In the genomic region with DNA sequence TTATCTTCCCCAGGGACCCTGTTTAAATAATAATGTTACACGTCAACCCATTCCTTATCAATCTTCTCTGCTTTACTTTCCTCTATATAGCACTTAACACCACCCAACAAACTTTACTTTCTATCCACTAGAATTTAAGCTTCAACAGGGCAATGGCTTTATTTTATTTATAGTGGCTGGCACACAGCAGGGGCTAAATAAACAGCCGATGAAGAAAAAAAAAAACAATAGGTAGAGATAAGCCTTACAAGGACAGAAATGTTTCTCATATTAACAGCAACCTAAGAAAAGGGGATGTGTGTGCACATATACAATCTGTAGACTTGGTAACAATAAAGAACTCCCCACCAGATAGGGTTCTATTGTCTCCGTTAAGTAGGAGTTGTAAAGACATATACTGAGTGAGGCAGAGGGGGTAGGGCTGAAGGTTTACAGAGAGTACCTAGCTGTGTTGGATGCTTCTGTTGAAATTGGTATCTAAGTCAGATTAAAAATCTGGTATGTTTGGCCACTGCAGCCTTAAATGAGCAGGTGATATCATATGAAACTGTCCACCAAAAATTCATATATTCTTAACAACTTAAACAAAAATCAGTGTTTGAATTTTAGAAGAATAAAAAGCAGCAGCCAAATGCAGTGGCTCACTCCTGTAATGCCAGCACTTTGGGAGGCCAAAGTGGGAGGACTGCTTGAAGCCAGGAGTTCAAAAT, we compare ENCODE assay signal across 2 cellular contexts.
TF ChIP-seq lines count a peak whose summit lies in the region.

No MANE protein-coding gene starts in this region.

TF ChIP-seq in GM23338, 12 proteins besides CTCF, POLR2A, EP300 and RAD21 (continued from another document):
- TF ChIP-seq NANOG (IDR thresholded peaks at IDR 0.05; ENCODE audit: borderline replicate concordance) (no peak), ZNF114 (CRISPR knock-in tag; IDR thresholded peaks at IDR 0.05) (no peak), ZNF331 (CRISPR knock-in tag; IDR thresholded peaks at IDR 0.05; ENCODE audit: low read depth) (no peak), STAT1 (IDR thresholded peaks at IDR 0.05; ENCODE audit: unreplicated experiment) (no peak)

TF ChIP-seq in WTC11, 78 proteins besides CTCF, POLR2A, EP300 and RAD21 (continued from another document):
- TF ChIP-seq, protein P1, sequence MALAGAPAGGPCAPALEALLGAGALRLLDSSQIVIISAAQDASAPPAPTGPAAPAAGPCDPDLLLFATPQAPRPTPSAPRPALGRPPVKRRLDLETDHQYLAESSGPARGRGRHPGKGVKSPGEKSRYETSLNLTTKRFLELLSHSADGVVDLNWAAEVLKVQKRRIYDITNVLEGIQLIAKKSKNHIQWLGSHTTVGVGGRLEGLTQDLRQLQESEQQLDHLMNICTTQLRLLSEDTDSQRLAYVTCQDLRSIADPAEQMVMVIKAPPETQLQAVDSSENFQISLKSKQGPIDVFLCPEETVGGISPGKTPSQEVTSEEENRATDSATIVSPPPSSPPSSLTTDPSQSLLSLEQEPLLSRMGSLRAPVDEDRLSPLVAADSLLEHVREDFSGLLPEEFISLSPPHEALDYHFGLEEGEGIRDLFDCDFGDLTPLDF (CRISPR knock-in tag; IDR thresholded peaks at IDR 0.05): no peak
- TF ChIP-seq NR1H2 (CRISPR knock-in tag; IDR thresholded peaks at IDR 0.05): no peak
- TF ChIP-seq, protein P2, sequence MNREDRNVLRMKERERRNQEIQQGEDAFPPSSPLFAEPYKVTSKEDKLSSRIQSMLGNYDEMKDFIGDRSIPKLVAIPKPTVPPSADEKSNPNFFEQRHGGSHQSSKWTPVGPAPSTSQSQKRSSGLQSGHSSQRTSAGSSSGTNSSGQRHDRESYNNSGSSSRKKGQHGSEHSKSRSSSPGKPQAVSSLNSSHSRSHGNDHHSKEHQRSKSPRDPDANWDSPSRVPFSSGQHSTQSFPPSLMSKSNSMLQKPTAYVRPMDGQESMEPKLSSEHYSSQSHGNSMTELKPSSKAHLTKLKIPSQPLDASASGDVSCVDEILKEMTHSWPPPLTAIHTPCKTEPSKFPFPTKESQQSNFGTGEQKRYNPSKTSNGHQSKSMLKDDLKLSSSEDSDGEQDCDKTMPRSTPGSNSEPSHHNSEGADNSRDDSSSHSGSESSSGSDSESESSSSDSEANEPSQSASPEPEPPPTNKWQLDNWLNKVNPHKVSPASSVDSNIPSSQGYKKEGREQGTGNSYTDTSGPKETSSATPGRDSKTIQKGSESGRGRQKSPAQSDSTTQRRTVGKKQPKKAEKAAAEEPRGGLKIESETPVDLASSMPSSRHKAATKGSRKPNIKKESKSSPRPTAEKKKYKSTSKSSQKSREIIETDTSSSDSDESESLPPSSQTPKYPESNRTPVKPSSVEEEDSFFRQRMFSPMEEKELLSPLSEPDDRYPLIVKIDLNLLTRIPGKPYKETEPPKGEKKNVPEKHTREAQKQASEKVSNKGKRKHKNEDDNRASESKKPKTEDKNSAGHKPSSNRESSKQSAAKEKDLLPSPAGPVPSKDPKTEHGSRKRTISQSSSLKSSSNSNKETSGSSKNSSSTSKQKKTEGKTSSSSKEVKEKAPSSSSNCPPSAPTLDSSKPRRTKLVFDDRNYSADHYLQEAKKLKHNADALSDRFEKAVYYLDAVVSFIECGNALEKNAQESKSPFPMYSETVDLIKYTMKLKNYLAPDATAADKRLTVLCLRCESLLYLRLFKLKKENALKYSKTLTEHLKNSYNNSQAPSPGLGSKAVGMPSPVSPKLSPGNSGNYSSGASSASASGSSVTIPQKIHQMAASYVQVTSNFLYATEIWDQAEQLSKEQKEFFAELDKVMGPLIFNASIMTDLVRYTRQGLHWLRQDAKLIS (CRISPR knock-in tag; IDR thresholded peaks at IDR 0.05; ENCODE audit: borderline replicate concordance): no peak
- TF ChIP-seq, protein P3, sequence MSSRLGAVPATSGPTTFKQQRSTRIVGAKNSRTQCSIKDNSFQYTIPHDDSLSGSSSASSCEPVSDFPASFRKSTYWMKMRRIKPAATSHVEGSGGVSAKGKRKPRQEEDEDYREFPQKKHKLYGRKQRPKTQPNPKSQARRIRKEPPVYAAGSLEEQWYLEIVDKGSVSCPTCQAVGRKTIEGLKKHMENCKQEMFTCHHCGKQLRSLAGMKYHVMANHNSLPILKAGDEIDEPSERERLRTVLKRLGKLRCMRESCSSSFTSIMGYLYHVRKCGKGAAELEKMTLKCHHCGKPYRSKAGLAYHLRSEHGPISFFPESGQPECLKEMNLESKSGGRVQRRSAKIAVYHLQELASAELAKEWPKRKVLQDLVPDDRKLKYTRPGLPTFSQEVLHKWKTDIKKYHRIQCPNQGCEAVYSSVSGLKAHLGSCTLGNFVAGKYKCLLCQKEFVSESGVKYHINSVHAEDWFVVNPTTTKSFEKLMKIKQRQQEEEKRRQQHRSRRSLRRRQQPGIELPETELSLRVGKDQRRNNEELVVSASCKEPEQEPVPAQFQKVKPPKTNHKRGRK (CRISPR knock-in tag; IDR thresholded peaks at IDR 0.05; ENCODE audit: borderline replicate concordance): no peak
- TF ChIP-seq, protein P4, sequence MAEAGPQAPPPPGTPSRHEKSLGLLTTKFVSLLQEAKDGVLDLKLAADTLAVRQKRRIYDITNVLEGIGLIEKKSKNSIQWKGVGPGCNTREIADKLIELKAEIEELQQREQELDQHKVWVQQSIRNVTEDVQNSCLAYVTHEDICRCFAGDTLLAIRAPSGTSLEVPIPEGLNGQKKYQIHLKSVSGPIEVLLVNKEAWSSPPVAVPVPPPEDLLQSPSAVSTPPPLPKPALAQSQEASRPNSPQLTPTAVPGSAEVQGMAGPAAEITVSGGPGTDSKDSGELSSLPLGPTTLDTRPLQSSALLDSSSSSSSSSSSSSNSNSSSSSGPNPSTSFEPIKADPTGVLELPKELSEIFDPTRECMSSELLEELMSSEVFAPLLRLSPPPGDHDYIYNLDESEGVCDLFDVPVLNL (CRISPR knock-in tag; IDR thresholded peaks at IDR 0.05; ENCODE audit: borderline replicate concordance, low read depth): no peak
- TF ChIP-seq ELF4 (CRISPR knock-in tag; IDR thresholded peaks at IDR 0.05; ENCODE audit: low read depth): no peak
- TF ChIP-seq, protein P5, sequence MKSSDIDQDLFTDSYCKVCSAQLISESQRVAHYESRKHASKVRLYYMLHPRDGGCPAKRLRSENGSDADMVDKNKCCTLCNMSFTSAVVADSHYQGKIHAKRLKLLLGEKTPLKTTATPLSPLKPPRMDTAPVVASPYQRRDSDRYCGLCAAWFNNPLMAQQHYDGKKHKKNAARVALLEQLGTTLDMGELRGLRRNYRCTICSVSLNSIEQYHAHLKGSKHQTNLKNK (CRISPR knock-in tag; IDR thresholded peaks at IDR 0.05): no peak
- no peak for TF ChIP-seq FOXK1 (CRISPR knock-in tag; IDR thresholded peaks at IDR 0.05)
- no peak for TF ChIP-seq ETV6 (CRISPR knock-in tag; IDR thresholded peaks at IDR 0.05)
- no peak for TF ChIP-seq GRHL2 (CRISPR knock-in tag; IDR thresholded peaks at IDR 0.05; ENCODE audit: insufficient replicate concordance, severe bottlenecking)
- TF ChIP-seq NFE2L1 (CRISPR knock-in tag; IDR thresholded peaks at IDR 0.05): no peak
- TF ChIP-seq EMX1 (CRISPR knock-in tag; IDR thresholded peaks at IDR 0.05): no peak
- TF ChIP-seq ZNF219 (CRISPR knock-in tag; IDR thresholded peaks at IDR 0.05; ENCODE audit: borderline replicate concordance): no peak
- TF ChIP-seq, protein P6, sequence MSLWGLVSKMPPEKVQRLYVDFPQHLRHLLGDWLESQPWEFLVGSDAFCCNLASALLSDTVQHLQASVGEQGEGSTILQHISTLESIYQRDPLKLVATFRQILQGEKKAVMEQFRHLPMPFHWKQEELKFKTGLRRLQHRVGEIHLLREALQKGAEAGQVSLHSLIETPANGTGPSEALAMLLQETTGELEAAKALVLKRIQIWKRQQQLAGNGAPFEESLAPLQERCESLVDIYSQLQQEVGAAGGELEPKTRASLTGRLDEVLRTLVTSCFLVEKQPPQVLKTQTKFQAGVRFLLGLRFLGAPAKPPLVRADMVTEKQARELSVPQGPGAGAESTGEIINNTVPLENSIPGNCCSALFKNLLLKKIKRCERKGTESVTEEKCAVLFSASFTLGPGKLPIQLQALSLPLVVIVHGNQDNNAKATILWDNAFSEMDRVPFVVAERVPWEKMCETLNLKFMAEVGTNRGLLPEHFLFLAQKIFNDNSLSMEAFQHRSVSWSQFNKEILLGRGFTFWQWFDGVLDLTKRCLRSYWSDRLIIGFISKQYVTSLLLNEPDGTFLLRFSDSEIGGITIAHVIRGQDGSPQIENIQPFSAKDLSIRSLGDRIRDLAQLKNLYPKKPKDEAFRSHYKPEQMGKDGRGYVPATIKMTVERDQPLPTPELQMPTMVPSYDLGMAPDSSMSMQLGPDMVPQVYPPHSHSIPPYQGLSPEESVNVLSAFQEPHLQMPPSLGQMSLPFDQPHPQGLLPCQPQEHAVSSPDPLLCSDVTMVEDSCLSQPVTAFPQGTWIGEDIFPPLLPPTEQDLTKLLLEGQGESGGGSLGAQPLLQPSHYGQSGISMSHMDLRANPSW (CRISPR knock-in tag; conservative IDR thresholded peaks at IDR 0.05; ENCODE audit: low read depth): no peak
- no peak for TF ChIP-seq HMGA2 (CRISPR knock-in tag; IDR thresholded peaks at IDR 0.05)
- TF ChIP-seq ATF1 (CRISPR knock-in tag; IDR thresholded peaks at IDR 0.05): no peak
